Comparison of ENCODE assay signal across 12 cellular contexts in the genomic region with DNA sequence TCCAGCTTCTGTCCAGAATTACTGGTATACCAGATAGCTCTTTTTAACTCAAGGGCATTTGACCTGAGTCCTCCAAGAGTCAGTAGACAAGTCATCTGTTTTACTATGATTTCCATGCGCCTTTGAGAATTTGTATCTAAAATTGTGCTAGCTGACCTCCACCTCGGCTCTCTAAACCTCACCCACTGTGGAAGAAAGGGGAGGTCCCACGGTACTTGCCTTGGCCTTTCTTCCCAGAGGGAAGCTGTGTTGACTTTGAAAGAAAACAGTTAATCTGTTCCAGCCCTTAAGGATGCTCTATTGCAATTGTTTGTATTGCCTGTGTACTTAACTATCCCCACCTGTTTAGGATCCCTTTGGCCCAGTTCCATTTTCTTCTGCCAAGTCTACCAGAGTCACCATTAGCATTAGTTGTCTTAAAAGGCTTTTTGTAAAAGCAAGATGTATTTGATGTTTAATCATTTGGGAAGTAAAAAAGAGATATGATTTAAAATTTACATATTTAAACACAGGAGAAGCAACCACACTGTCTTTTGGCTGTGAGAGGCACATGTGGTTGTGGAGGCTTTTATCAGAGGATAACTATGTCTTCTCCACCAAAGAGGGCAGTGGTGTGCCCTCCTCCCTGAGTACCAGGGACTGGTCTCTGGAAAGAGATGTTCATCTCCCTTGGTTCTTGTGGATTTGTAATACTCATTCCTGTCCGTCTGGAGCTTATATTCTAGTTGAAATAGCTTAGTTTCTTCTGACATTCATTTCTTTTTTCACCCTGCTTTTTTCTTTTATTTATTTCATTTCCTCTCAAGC.
DNase-seq lines count a peak whose midpoint lies in the region; ATAC-seq and TF ChIP-seq lines count a peak whose summit lies in the region.
"Had no signal": no experiment of that assay in that cellular context is flagged by ENCODE, and none has a peak within 500 bp of the region (broad histone marks: within the 10 kb centered on the region; RNA-seq: fewer than 3 reads in every experiment).

No MANE protein-coding gene starts in this region.

- no peak for TF ChIP-seq POLR2A in esophagus muscularis mucosa (IDR thresholded peaks at IDR 0.05; ENCODE audit: low read depth)

- H3K36me3 ChIP-seq in esophagus muscularis mucosa (peaks cover 15 to 92% (median 66%) of the 10 kb centered on the region in 4 donors), upper lobe of right lung (peaks cover 89% of the 10 kb centered on the region)

- ATAC-seq in Right ventricle myocardium inferior (peak; percentile 30), upper lobe of right lung (no peak), HG02870 (IDR thresholded peaks at IDR 0.05; ENCODE audit: unreplicated experiment) (no peak)

- H3K9me3 ChIP-seq in esophagus muscularis mucosa (no peaks in the 10 kb centered on the region), upper lobe of right lung (no peaks in the 10 kb centered on the region)

- TF ChIP-seq EP300 in esophagus muscularis mucosa (IDR thresholded peaks at IDR 0.05), result no peak

- H3K27me3 ChIP-seq in esophagus muscularis mucosa (no peaks in the 10 kb centered on the region), upper lobe of right lung (no peaks in the 10 kb centered on the region)

- H3K27ac ChIP-seq in esophagus muscularis mucosa (replicated peaks in 1 of 4), result peak overlapping the region in 3 of 4 donors; percentile 5 to 61 (median 38)
- H3K27ac ChIP-seq in upper lobe of right lung, result no peak overlapping the region

- TF ChIP-seq CTCF in esophagus muscularis mucosa (IDR thresholded peaks at IDR 0.05) (no peak), upper lobe of right lung (IDR thresholded peaks at IDR 0.05) (peak; percentile 5)

- intact Hi-C loops in Right ventricle myocardium inferior (cut with DNase I) (loop anchor here (10.0 kb wide), 1 partner anchor 274 kb away; no protein-coding TSS in a partner anchor), cardiac septum (cut with DNase I) (no loop called here), esophagus muscularis mucosa (cut with DNase I) (loop anchor here (10.0 kb wide), 1 partner anchor 304 kb away; no protein-coding TSS in a partner anchor), upper lobe of right lung (cut with DNase I) (no loop called here), posterior vena cava (cut with DNase I) (no loop called here)

- no peak for DNase-seq in Right ventricle myocardium inferior (ENCODE audit: missing footprints)
- no peak for DNase-seq in cardiac septum (ENCODE audit: low spot score)
- DNase-seq in NCI-H69 (lab: John Stamatoyannopoulos, UW), result peak; percentile 82
- no peak for DNase-seq in esophagus muscularis mucosa (ENCODE audit: extremely low spot score)
- no peak for DNase-seq in upper lobe of right lung
- no peak for DNase-seq in posterior vena cava (ENCODE audit: low spot score)
- no peak for DNase-seq in activated gamma-delta T cell (lab: John Stamatoyannopoulos, UW)
- DNase-seq: activated T-cell treated with anti-CD3 and anti-CD28 coated beads for 4 hours, GOT3, midbrain, NCI-H1436 treated with DMSO at 0.1 percent for 48 hours had no signal

- 79% methylated on average over 4 of the region's 4 CpGs for WGBS in esophagus muscularis mucosa

- H3K4me3 ChIP-seq in esophagus muscularis mucosa (no peak overlapping the region), upper lobe of right lung (no peak overlapping the region)

- H3K4me1 ChIP-seq in esophagus muscularis mucosa, result peaks cover 3 to 34% (median 25%) of the 10 kb centered on the region in 4 donors
- peaks cover 18% of the 10 kb centered on the region for H3K4me1 ChIP-seq in upper lobe of right lung

Comparison
In these comparisons a context has a peak if more than half of its experiments do, and no peak if none do; other contexts are left out.
1. intact Hi-C loops: an anchor here in Right ventricle myocardium inferior (10.0 kb wide) and esophagus muscularis mucosa (10.0 kb wide); none called in cardiac septum, upper lobe of right lung and posterior vena cava.